Comparison of ENCODE assay signal across 3 cellular contexts in the genomic region with DNA sequence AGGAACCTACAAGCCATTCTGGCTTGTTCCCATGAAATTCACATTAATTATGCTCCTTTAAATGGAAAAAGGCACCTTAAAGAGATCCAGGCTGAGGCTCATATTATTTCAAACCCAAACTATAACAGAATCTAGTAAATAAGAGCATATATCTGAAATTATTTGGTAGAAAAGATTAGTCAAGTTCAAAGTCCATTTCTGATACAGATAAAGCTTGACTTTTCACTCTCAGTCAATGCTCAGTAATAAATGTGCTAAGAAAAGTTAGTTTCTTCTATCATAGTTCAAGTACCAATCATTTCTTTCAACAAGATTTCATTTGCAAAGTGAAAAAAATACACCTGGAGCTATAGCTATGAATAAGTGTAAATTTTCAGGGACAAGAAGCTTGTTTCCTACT.
TF ChIP-seq lines count a peak whose summit lies in the region.

No MANE protein-coding gene starts in this region.

TF ChIP-seq in liver, 16 proteins besides CTCF, POLR2A, EP300 and RAD21:
- TF ChIP-seq HNF4A (conservative IDR thresholded peaks at IDR 0.05) (peak; percentile 18 to 40), FOXA1 (IDR thresholded peaks at IDR 0.05) (no peak), HNF4G (IDR thresholded peaks at IDR 0.05) (no peak), ATF3 (IDR thresholded peaks at IDR 0.05) (no peak)
TF ChIP-seq in liver: peak in this region for 1.

TF ChIP-seq in endothelial cell of umbilical vein, 7 proteins besides CTCF, POLR2A, EP300 and RAD21:
- no peak for TF ChIP-seq JUN (IDR thresholded peaks at IDR 0.05; ENCODE audit: borderline replicate concordance, insufficient read depth, insufficient read length, low read depth)
- TF ChIP-seq, protein P1, sequence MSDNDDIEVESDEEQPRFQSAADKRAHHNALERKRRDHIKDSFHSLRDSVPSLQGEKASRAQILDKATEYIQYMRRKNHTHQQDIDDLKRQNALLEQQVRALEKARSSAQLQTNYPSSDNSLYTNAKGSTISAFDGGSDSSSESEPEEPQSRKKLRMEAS (IDR thresholded peaks at IDR 0.05; ENCODE audit: insufficient read depth, insufficient read length) = no peak
- TF ChIP-seq EZH2 (IDR thresholded peaks at IDR 0.05; ENCODE audit: borderline replicate concordance, low read depth, low read length, severe bottlenecking) = no peak
- no peak for TF ChIP-seq GATA2 (IDR thresholded peaks at IDR 0.05; ENCODE audit: insufficient read depth, insufficient read length, low read depth, low read length)
- no peak for TF ChIP-seq MYC (IDR thresholded peaks at IDR 0.05; ENCODE audit: low read depth, low read length)
- no peak for TF ChIP-seq FOS (IDR thresholded peaks at IDR 0.05; ENCODE audit: borderline replicate concordance, insufficient read depth, low read length)

TF ChIP-seq in SK-N-SH, 30 proteins besides CTCF, POLR2A, EP300 and RAD21:
- TF ChIP-seq NRF1 (IDR thresholded peaks at IDR 0.05; ENCODE audit: low read depth, low read length) = no peak
- no peak for TF ChIP-seq ELF1 (IDR thresholded peaks at IDR 0.05)
- TF ChIP-seq, protein P2, sequence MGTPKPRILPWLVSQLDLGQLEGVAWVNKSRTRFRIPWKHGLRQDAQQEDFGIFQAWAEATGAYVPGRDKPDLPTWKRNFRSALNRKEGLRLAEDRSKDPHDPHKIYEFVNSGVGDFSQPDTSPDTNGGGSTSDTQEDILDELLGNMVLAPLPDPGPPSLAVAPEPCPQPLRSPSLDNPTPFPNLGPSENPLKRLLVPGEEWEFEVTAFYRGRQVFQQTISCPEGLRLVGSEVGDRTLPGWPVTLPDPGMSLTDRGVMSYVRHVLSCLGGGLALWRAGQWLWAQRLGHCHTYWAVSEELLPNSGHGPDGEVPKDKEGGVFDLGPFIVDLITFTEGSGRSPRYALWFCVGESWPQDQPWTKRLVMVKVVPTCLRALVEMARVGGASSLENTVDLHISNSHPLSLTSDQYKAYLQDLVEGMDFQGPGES (IDR thresholded peaks at IDR 0.05; ENCODE audit: low read depth, low read length) = no peak
- no peak for TF ChIP-seq FOXM1 (IDR thresholded peaks at IDR 0.05; ENCODE audit: low read depth)
- TF ChIP-seq MXI1 (IDR thresholded peaks at IDR 0.05; ENCODE audit: low read depth, low read length) = no peak
- no peak for TF ChIP-seq GATA2 (CRISPR knock-in tag; IDR thresholded peaks at IDR 0.05)
